In genomic region chr3:182389041-182389815, GRCh38 we compare ENCODE assay signal across 11 cellular contexts.
DNase-seq lines count a peak whose midpoint lies in the region; TF ChIP-seq lines count a peak whose summit lies in the region.
"Had no signal": no experiment of that assay in that cellular context is flagged by ENCODE, and none has a peak within 500 bp of the region (broad histone marks: within the 10 kb centered on the region; RNA-seq: fewer than 3 reads in every experiment).

No MANE protein-coding gene starts in this region.

- DNase-seq in HT-29 (ENCODE audit: low spot score): peak; percentile 70
- peak; percentile 94 for DNase-seq in NCI-H2107 (lab: John Stamatoyannopoulos, UW)
- peak; percentile 85 for DNase-seq in RWPE1 (ENCODE audit: low spot score)
- peak; percentile 70 for DNase-seq in kidney tubule cell (ENCODE audit: low spot score)
- no peak for DNase-seq in SIG-M5 (lab: John Stamatoyannopoulos, UW)
- no peak for DNase-seq in cortex of kidney (lab: John Stamatoyannopoulos, UW)
- no peak for DNase-seq in T-helper 2 cell
- DNase-seq: CD4-positive, CD25-positive, alpha-beta regulatory T cell; left ventricle myocardium superior; sigmoid colon; T-helper 1 cell had no signal

- TF ChIP-seq CTCF in RWPE1 (conservative IDR thresholded peaks at IDR 0.05; ENCODE audit: low read depth): no peak

- POLR2A ChIA-PET in RWPE1 (lab: Yijun Ruan, JAX; ENCODE audit: low non-redundant PET): no interaction called here

- peak overlapping the region; percentile 29 for H3K27ac ChIP-seq in RWPE1
- H3K27ac ChIP-seq: sigmoid colon had no signal

- CTCF ChIA-PET in RWPE1 (lab: Yijun Ruan, JAX): interaction anchor here (0.9 kb wide), 1 partner anchor 294 kb away, joined by 3 read pairs; no protein-coding TSS in a partner anchor

Comparison
In these comparisons a context has a peak if more than half of its experiments do, and no peak if none do; other contexts are left out.
1. DNase-seq: peak in HT-29 (single experiment), NCI-H2107 (single experiment), RWPE1 (single experiment) and kidney tubule cell (single experiment); none in SIG-M5 (single experiment), cortex of kidney (single experiment) and T-helper 2 cell (0 of 5).